1 cellular context compared by ENCODE assay signal in genomic region chr19:50791594-50792245, GRCh38.
TF ChIP-seq lines count a peak whose summit lies in the region.

No MANE protein-coding gene starts in this region.

TF ChIP-seq in HepG2, 621 proteins besides CTCF, POLR2A, EP300 and RAD21 (continued from another document):
- TF ChIP-seq GPBP1L1 (CRISPR knock-in tag; IDR thresholded peaks at IDR 0.05) = no peak
- TF ChIP-seq GFI1 (CRISPR knock-in tag; IDR thresholded peaks at IDR 0.05; ENCODE audit: borderline replicate concordance) = no peak
- no peak for TF ChIP-seq ZNF891 (CRISPR knock-in tag; IDR thresholded peaks at IDR 0.05)
- peak; percentile 67; the same call in 1 of the 2 replicates for TF ChIP-seq ZBTB7A (CRISPR knock-in tag; IDR thresholded peaks at IDR 0.05)
- no peak for TF ChIP-seq ZNF180 (CRISPR knock-in tag; IDR thresholded peaks at IDR 0.05; ENCODE audit: borderline replicate concordance, low read depth)
- no peak for TF ChIP-seq ZNF616 (CRISPR knock-in tag; IDR thresholded peaks at IDR 0.05; ENCODE audit: low read depth)
- no peak for TF ChIP-seq TAF15 (IDR thresholded peaks at IDR 0.05; ENCODE audit: low read depth, low read length, poor library complexity, severe bottlenecking)
- TF ChIP-seq NONO (IDR thresholded peaks at IDR 0.05) = no peak
- TF ChIP-seq NONO (CRISPR knock-in tag; conservative IDR thresholded peaks at IDR 0.05) = peak; percentile 43; the same call in 1 of the 2 replicates
- no peak for TF ChIP-seq BHLHE40 (IDR thresholded peaks at IDR 0.05; ENCODE audit: low read length)
- no peak for TF ChIP-seq NBN (conservative IDR thresholded peaks at IDR 0.05)
- TF ChIP-seq JARID2 (CRISPR knock-in tag; IDR thresholded peaks at IDR 0.05; ENCODE audit: insufficient replicate concordance) = no peak
- TF ChIP-seq TFAP4 (IDR thresholded peaks at IDR 0.05; ENCODE audit: borderline replicate concordance, low read depth) = peak; percentile 36; the same call in 1 of the 2 replicates
- TF ChIP-seq, protein P1, sequence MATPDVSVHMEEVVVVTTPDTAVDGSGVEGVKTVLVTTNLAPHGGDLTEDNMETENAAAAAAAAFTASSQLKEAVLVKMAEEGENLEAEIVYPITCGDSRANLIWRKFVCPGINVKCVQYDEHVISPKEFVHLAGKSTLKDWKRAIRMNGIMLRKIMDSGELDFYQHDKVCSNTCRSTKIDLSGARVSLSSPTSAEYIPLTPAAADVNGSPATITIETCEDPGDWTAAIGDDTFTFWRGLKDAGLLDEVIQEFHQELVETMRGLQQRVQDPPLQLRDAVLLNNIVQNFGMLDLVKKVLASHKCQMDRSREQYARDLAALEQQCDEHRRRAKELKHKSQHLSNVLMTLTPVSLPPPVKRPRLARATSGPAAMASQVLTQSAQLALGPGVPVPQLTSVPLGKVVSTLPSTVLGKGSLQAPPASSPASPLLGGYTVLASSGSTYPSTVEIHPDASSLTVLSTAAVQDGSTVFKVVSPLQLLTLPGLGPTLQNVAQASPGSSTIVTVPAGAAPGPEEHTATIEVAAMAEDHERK (CRISPR knock-in tag; IDR thresholded peaks at IDR 0.05; ENCODE audit: low read depth) = no peak
- no peak for TF ChIP-seq MATR3 (CRISPR knock-in tag; IDR thresholded peaks at IDR 0.05)
- no peak for TF ChIP-seq TBX3 (IDR thresholded peaks at IDR 0.05; ENCODE audit: borderline replicate concordance)
- TF ChIP-seq U2AF2 (IDR thresholded peaks at IDR 0.05; ENCODE audit: low read depth, low read length) = no peak
- TF ChIP-seq ZNF878 (CRISPR knock-in tag; IDR thresholded peaks at IDR 0.05) = no peak
- no peak for TF ChIP-seq SUZ12 (IDR thresholded peaks at IDR 0.05; ENCODE audit: low read depth, low read length)
- TF ChIP-seq SMAD1 (CRISPR knock-in tag; IDR thresholded peaks at IDR 0.05; ENCODE audit: borderline replicate concordance, low read depth) = no peak
- no peak for TF ChIP-seq KAT7 (CRISPR knock-in tag; IDR thresholded peaks at IDR 0.05; ENCODE audit: borderline replicate concordance)
- TF ChIP-seq RELA (CRISPR knock-in tag; IDR thresholded peaks at IDR 0.05) = no peak
- no peak for TF ChIP-seq MED13 (CRISPR knock-in tag; IDR thresholded peaks at IDR 0.05)
- TF ChIP-seq, protein P2, sequence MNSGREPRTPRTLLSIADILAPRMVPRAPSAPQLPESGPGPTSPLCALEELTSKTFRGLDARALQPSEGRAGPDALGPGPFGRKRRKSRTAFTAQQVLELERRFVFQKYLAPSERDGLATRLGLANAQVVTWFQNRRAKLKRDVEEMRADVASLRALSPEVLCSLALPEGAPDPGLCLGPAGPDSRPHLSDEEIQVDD (CRISPR knock-in tag; IDR thresholded peaks at IDR 0.05; ENCODE audit: borderline replicate concordance) = no peak
- TF ChIP-seq ZBTB38 (CRISPR knock-in tag; IDR thresholded peaks at IDR 0.05) = no peak
- TF ChIP-seq HNF4A (CRISPR knock-in tag; IDR thresholded peaks at IDR 0.05) = peak; percentile 84
- TF ChIP-seq MIXL1 (CRISPR knock-in tag; IDR thresholded peaks at IDR 0.05) = no peak
- TF ChIP-seq ZNF44 (CRISPR knock-in tag; IDR thresholded peaks at IDR 0.05) = no peak
- no peak for TF ChIP-seq TOE1 (CRISPR knock-in tag; IDR thresholded peaks at IDR 0.05)
- TF ChIP-seq NR2F6 (IDR thresholded peaks at IDR 0.05) = peak; percentile 7; the same call in 1 of the 2 replicates
- peak; percentile 81 for TF ChIP-seq NR2F6 (CRISPR knock-in tag; IDR thresholded peaks at IDR 0.05)
- TF ChIP-seq SALL2 (CRISPR knock-in tag; IDR thresholded peaks at IDR 0.05) = no peak
- no peak for TF ChIP-seq MYNN (CRISPR knock-in tag; IDR thresholded peaks at IDR 0.05; ENCODE audit: low read depth)
- peak; percentile 57; the same call in 1 of the 2 replicates for TF ChIP-seq SALL1 (CRISPR knock-in tag; IDR thresholded peaks at IDR 0.05)
- TF ChIP-seq, protein P3, sequence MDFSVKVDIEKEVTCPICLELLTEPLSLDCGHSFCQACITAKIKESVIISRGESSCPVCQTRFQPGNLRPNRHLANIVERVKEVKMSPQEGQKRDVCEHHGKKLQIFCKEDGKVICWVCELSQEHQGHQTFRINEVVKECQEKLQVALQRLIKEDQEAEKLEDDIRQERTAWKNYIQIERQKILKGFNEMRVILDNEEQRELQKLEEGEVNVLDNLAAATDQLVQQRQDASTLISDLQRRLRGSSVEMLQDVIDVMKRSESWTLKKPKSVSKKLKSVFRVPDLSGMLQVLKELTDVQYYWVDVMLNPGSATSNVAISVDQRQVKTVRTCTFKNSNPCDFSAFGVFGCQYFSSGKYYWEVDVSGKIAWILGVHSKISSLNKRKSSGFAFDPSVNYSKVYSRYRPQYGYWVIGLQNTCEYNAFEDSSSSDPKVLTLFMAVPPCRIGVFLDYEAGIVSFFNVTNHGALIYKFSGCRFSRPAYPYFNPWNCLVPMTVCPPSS (IDR thresholded peaks at IDR 0.05) = no peak
